1 cellular context compared by ENCODE assay signal in the genomic region with DNA sequence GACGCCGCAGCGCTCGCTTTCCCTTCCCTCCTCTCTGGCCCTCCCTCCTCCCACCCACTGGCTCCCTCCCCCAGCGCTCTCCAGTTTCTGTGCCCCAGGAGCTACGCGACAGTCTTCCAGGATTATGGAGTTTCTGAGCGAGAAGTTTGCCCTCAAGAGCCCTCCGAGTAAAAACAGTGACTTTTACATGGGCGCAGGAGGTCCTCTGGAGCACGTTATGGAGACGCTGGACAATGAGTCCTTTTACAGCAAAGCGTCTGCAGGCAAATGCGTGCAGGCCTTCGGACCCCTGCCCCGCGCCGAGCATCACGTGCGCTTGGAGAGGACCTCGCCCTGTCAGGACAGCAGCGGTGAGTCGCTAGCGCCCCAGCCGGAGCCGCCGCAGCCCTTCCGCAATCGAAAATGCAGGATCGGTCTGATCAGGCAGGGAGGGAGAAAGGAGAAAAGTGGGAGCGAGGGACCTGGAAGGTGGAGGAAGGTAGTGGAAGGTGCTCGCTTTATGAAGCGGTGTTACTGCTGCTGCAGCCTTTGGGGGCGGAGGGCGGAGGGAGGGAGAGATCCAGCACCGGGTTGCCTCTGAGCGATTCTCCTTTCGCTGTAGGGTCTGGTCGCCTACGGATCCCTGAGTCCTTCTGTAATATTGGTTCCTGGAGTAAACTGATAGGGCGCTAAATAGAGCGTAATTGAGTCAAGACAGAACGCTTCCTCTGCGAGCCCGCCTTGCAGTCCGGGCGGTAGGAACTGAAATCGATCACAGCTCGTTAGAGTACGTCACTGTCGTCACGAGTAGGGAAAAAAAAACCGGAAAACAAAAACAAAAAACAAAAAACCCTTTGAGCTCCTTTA.
TF ChIP-seq lines count a peak whose summit lies in the region.

A gene (plus strand): TSS at position 83 of the 846 bp plus-strand sequence. CDS start 42 bp downstream, at position 125.

TF ChIP-seq in HEK293, 187 proteins besides CTCF, POLR2A, EP300 and RAD21 (continued from another document):
- TF ChIP-seq, protein P1, sequence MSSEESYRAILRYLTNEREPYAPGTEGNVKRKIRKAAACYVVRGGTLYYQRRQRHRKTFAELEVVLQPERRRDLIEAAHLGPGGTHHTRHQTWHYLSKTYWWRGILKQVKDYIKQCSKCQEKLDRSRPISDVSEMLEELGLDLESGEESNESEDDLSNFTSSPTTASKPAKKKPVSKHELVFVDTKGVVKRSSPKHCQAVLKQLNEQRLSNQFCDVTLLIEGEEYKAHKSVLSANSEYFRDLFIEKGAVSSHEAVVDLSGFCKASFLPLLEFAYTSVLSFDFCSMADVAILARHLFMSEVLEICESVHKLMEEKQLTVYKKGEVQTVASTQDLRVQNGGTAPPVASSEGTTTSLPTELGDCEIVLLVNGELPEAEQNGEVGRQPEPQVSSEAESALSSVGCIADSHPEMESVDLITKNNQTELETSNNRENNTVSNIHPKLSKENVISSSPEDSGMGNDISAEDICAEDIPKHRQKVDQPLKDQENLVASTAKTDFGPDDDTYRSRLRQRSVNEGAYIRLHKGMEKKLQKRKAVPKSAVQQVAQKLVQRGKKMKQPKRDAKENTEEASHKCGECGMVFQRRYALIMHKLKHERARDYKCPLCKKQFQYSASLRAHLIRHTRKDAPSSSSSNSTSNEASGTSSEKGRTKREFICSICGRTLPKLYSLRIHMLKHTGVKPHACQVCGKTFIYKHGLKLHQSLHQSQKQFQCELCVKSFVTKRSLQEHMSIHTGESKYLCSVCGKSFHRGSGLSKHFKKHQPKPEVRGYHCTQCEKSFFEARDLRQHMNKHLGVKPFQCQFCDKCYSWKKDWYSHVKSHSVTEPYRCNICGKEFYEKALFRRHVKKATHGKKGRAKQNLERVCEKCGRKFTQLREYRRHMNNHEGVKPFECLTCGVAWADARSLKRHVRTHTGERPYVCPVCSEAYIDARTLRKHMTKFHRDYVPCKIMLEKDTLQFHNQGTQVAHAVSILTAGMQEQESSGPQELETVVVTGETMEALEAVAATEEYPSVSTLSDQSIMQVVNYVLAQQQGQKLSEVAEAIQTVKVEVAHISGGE (tag by site-specific recombination; conservative IDR thresholded peaks at IDR 0.05; ENCODE audit: low read depth), result peak; percentile 34; the same call in 1 of the 2 replicates
- TF ChIP-seq ZNF660 (tag by site-specific recombination; IDR thresholded peaks at IDR 0.05), result peak; percentile 20
- TF ChIP-seq ZNF335 (tag by site-specific recombination; conservative IDR thresholded peaks at IDR 0.05), result peak; percentile 98
- TF ChIP-seq ZIC2 (tag by site-specific recombination; IDR thresholded peaks at IDR 0.05), result peak; percentile 84
- TF ChIP-seq GLIS1 (tag by site-specific recombination; IDR thresholded peaks at IDR 0.05), result no peak; the same call in 1 of the 2 replicates
- peak; percentile 95 for TF ChIP-seq ZNF501 (tag by site-specific recombination; IDR thresholded peaks at IDR 0.05)
- peak; percentile 59 for TF ChIP-seq ZBTB8A (tag by site-specific recombination; IDR thresholded peaks at IDR 0.05)
- TF ChIP-seq SP7 (tag by site-specific recombination; IDR thresholded peaks at IDR 0.05), result peak; percentile 76; the same call in 1 of the 2 replicates
- peak; percentile 84 for TF ChIP-seq ZXDB (tag by site-specific recombination; IDR thresholded peaks at IDR 0.05)
- no peak for TF ChIP-seq ZNF354C (tag by site-specific recombination; IDR thresholded peaks at IDR 0.05; ENCODE audit: borderline replicate concordance, low read depth)
- TF ChIP-seq, protein P2, sequence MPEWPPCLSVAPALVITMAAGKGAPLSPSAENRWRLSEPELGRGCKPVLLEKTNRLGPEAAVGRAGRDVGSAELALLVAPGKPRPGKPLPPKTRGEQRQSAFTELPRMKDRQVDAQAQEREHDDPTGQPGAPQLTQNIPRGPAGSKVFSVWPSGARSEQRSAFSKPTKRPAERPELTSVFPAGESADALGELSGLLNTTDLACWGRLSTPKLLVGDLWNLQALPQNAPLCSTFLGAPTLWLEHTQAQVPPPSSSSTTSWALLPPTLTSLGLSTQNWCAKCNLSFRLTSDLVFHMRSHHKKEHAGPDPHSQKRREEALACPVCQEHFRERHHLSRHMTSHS (tag by site-specific recombination; IDR thresholded peaks at IDR 0.05), result no peak
- TF ChIP-seq, protein P3, sequence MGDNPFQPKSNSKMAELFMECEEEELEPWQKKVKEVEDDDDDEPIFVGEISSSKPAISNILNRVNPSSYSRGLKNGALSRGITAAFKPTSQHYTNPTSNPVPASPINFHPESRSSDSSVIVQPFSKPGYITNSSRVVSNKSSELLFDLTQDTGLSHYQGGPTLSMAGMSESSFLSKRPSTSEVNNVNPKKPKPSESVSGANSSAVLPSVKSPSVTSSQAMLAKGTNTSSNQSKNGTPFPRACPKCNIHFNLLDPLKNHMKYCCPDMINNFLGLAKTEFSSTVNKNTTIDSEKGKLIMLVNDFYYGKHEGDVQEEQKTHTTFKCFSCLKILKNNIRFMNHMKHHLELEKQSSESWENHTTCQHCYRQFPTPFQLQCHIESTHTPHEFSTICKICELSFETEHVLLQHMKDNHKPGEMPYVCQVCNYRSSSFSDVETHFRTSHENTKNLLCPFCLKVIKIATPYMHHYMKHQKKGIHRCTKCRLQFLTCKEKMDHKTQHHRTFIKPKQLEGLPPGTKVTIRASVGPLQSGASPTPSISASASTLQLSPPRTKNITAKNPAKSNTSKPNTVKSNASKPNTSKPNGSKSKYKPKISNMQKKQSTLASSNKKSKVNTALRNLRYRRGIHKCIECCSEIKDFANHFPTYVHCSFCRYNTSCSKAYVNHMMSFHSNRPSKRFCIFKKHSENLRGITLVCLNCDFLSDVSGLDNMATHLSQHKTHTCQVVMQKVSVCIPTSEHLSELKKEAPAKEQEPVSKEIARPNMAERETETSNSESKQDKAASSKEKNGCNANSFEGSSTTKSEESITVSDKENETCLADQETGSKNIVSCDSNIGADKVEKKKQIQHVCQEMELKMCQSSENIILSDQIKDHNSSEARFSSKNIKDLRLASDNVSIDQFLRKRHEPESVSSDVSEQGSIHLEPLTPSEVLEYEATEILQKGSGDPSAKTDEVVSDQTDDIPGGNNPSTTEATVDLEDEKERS (tag by site-specific recombination; IDR thresholded peaks at IDR 0.05), result no peak
- peak; percentile 95 for TF ChIP-seq PRDM1 (tag by site-specific recombination; IDR thresholded peaks at IDR 0.05)
- peak; percentile 82 for TF ChIP-seq ZNF341 (tag by site-specific recombination; IDR thresholded peaks at IDR 0.05; ENCODE audit: low read depth)
- TF ChIP-seq ZNF843 (tag by site-specific recombination; IDR thresholded peaks at IDR 0.05), result peak; percentile 46; the same call in 1 of the 2 replicates
- no peak for TF ChIP-seq ZNF169 (tag by site-specific recombination; IDR thresholded peaks at IDR 0.05)
- peak; percentile 12; the same call in 1 of the 2 replicates for TF ChIP-seq MZF1 (tag by site-specific recombination; IDR thresholded peaks at IDR 0.05; ENCODE audit: borderline replicate concordance)
- peak; percentile 63 for TF ChIP-seq IKZF3 (tag by site-specific recombination; IDR thresholded peaks at IDR 0.05)
